Comparison of ENCODE assay signal across 26 cellular contexts in genomic region chr22:49533886-49534285, GRCh38.
"Had no signal": no experiment of that assay in that cellular context is flagged by ENCODE, and none has a peak within 500 bp of the region (broad histone marks: within the 10 kb centered on the region; RNA-seq: fewer than 3 reads in every experiment).

No MANE protein-coding gene starts in this region.

- H3K4me3 Mint-ChIP-seq: activated naive CD4-positive, alpha-beta T cell treated with anti-CD3 and anti-CD28 coated beads, Interleukin-2, amount 50 U/mL, for 24 hours; central memory CD8-positive, alpha-beta T cell; effector memory CD8-positive, alpha-beta T cell; natural killer cell treated with Interleukin-12 subunit alpha and Interleukin-12 subunit beta and Interleukin-15 and Interleukin-18, amount 100 ng/mL, for 72 hours; stimulated activated naive B cell treated with anti-CD40 and anti-IgM and Interleukin-4, amounts not matched to agents 10 μg/mL and 1 μg/mL and 100 μg/mL, for 72 hours; T-helper 1 cell treated with Interleukin-12 subunit alpha and Interleukin-12 subunit beta and Interleukin-4 antibody, amounts not matched to agents 30 μg/mL and 1 μg/mL, for 36 hours had no signal

- H3K27ac Mint-ChIP-seq: activated naive CD4-positive, alpha-beta T cell treated with anti-CD3 and anti-CD28 coated beads, Interleukin-2, amount 50 U/mL, for 24 hours; natural killer cell treated with Interleukin-12 subunit alpha and Interleukin-12 subunit beta and Interleukin-15 and Interleukin-18, amount 100 ng/mL, for 72 hours; stimulated activated naive B cell treated with anti-CD40 and anti-IgM and Interleukin-4, amounts not matched to agents 10 μg/mL and 1 μg/mL and 100 μg/mL, for 72 hours; T-helper 1 cell treated with Interleukin-12 subunit alpha and Interleukin-12 subunit beta and Interleukin-4 antibody, amounts not matched to agents 30 μg/mL and 1 μg/mL, for 36 hours had no signal

- H3K27me3 Mint-ChIP-seq: activated naive CD4-positive, alpha-beta T cell treated with anti-CD3 and anti-CD28 coated beads, Interleukin-2, amount 50 U/mL, for 24 hours; central memory CD8-positive, alpha-beta T cell; effector memory CD8-positive, alpha-beta T cell; natural killer cell treated with Interleukin-12 subunit alpha and Interleukin-12 subunit beta and Interleukin-15 and Interleukin-18, amount 100 ng/mL, for 72 hours; stimulated activated naive B cell treated with anti-CD40 and anti-IgM and Interleukin-4, amounts not matched to agents 10 μg/mL and 1 μg/mL and 100 μg/mL, for 72 hours had no signal

- H3K4me3 ChIP-seq: ascending aorta, colonic mucosa, dorsolateral prefrontal cortex, esophagus muscularis mucosa, gastrocnemius medialis, right lobe of liver, thoracic aorta had no signal

- H3K9me3 Mint-ChIP-seq: activated naive CD4-positive, alpha-beta T cell treated with anti-CD3 and anti-CD28 coated beads, Interleukin-2, amount 50 U/mL, for 24 hours; central memory CD8-positive, alpha-beta T cell; effector memory CD8-positive, alpha-beta T cell; natural killer cell treated with Interleukin-12 subunit alpha and Interleukin-12 subunit beta and Interleukin-15 and Interleukin-18, amount 100 ng/mL, for 72 hours; T-helper 1 cell treated with Interleukin-12 subunit alpha and Interleukin-12 subunit beta and Interleukin-4 antibody, amounts not matched to agents 30 μg/mL and 1 μg/mL, for 36 hours had no signal

- H3K27ac ChIP-seq: ascending aorta, brain microvascular endothelial cell, colonic mucosa, dorsolateral prefrontal cortex, esophagus muscularis mucosa, parathyroid adenoma, right lobe of liver, thoracic aorta had no signal

- H3K4me1 Mint-ChIP-seq: activated naive CD4-positive, alpha-beta T cell treated with anti-CD3 and anti-CD28 coated beads, Interleukin-2, amount 50 U/mL, for 24 hours; central memory CD8-positive, alpha-beta T cell; stimulated activated naive B cell treated with anti-CD40 and anti-IgM and Interleukin-4, amounts not matched to agents 10 μg/mL and 1 μg/mL and 100 μg/mL, for 72 hours had no signal

- H3K9me3 ChIP-seq: ascending aorta, colonic mucosa, esophagus muscularis mucosa, gastrocnemius medialis, right lobe of liver, thoracic aorta had no signal

- H3K27me3 ChIP-seq: ascending aorta, brain microvascular endothelial cell, colonic mucosa, dorsolateral prefrontal cortex, right lobe of liver had no signal

- H3K9ac ChIP-seq: parathyroid adenoma had no signal

- ATAC-seq: effector memory CD8-positive, alpha-beta T cell; left ventricle myocardium superior; natural killer cell treated with Interleukin-12 subunit alpha and Interleukin-12 subunit beta and Interleukin-15 and Interleukin-18, amount 100 ng/mL, for 72 hours; right lobe of liver; stimulated activated naive B cell treated with anti-CD40 and anti-IgM and Interleukin-4, amounts not matched to agents 10 μg/mL and 1 μg/mL and 100 μg/mL, for 72 hours had no signal

- H3K36me3 Mint-ChIP-seq: activated naive CD4-positive, alpha-beta T cell treated with anti-CD3 and anti-CD28 coated beads, Interleukin-2, amount 50 U/mL, for 24 hours; natural killer cell treated with Interleukin-12 subunit alpha and Interleukin-12 subunit beta and Interleukin-15 and Interleukin-18, amount 100 ng/mL, for 72 hours had no signal

- H2AFZ ChIP-seq: parathyroid adenoma had no signal

- H3K36me3 ChIP-seq: ascending aorta, brain microvascular endothelial cell, colonic mucosa, esophagus muscularis mucosa, gastrocnemius medialis, right lobe of liver, thoracic aorta had no signal

- DNase-seq: activated CD4-positive, alpha-beta T cell treated with anti-CD3 and anti-CD28 coated beads for 4 hours; activated CD4-positive, alpha-beta T cell treated with anti-CD3 and anti-CD28 coated beads, Interleukin-2, amount 50 U/mL, for 48 hours; activated CD4-positive, CD25-positive, alpha-beta regulatory T cell; activated T-cell treated with anti-CD3 and anti-CD28 coated beads, Interleukin-2, amount 50 U/mL, for 48 hours; brain microvascular endothelial cell; colonic mucosa; effector memory CD8-positive, alpha-beta T cell; hippocampal formation; left ventricle myocardium superior; small intestine; stimulated activated CD4-positive, alpha-beta T cell treated with anti-CD3 and anti-CD28 coated beads, Interleukin-15, amount 100 ng/mL, for 24 hours; stimulated activated CD8-positive, alpha-beta memory T cell treated with anti-CD3 and anti-CD28 coated beads, Interleukin-4, amount 100 ng/mL, for 48 hours; stimulated activated naive B cell treated with anti-CD40 and anti-IgM and Interleukin-4, amounts not matched to agents 10 μg/mL and 1 μg/mL and 100 μg/mL, for 72 hours; T1000 had no signal

- FAIRE-seq: endothelial cell of umbilical vein, small intestine had no signal

- H3K4me1 ChIP-seq: ascending aorta, colonic mucosa, esophagus muscularis mucosa, gastrocnemius medialis, parathyroid adenoma, right lobe of liver had no signal
